Comparison of ENCODE assay signal across 14 cellular contexts in genomic region chr19:3617463-3617862, GRCh38. TPM values are rescaled to one million over a fixed set of nuclear protein-coding genes. Genes with fewer than 3 reads are reported as not detected.
DNase-seq lines count a peak whose midpoint lies in the region; ATAC-seq and TF ChIP-seq lines count a peak whose summit lies in the region.
"Had no signal": no experiment of that assay in that cellular context is flagged by ENCODE, and none has a peak within 500 bp of the region (broad histone marks: within the 10 kb centered on the region; RNA-seq: fewer than 3 reads in every experiment).

No MANE protein-coding gene starts in this region.

- H3K79me1 ChIP-seq in H9 (ENCODE audit: insufficient read depth, low read depth, low read length, poor library complexity, severe bottlenecking), result no peaks in the 10 kb centered on the region

- H3K27ac ChIP-seq in H9 (ENCODE audit: insufficient read length, low read depth, low read length) (no peak overlapping the region), neural progenitor cell (no peak overlapping the region), tibial artery (no peak overlapping the region)
- H3K27ac ChIP-seq: A549, WERI-Rb-1 had no signal

- no peak overlapping the region for H3T11ph ChIP-seq in H9 (ENCODE audit: low read length)

- no peak overlapping the region for H3K9ac ChIP-seq in H9 (ENCODE audit: extremely low read depth, insufficient read length, low read length)
- no peak overlapping the region for H3K9ac ChIP-seq in neural progenitor cell

- H2BK20ac ChIP-seq in H9 (ENCODE audit: low read depth, low read length, poor library complexity, severe bottlenecking), result no peak overlapping the region

- H3K18ac ChIP-seq in H9 (ENCODE audit: insufficient read length, low read depth, low read length), result no peak overlapping the region

- H3K9me3 Mint-ChIP-seq in activated CD4-positive, alpha-beta T cell treated with anti-CD3 and anti-CD28 coated beads, Interleukin-2, amount 10 ng/mL, durations not matched to agents 24 days and 14 days, result no peaks in the 10 kb centered on the region
- no peaks in the 10 kb centered on the region for H3K9me3 Mint-ChIP-seq in H9
- no peaks in the 10 kb centered on the region for H3K9me3 Mint-ChIP-seq in chondrocyte (ENCODE audit: low read depth)
- no peaks in the 10 kb centered on the region for H3K9me3 Mint-ChIP-seq in neural progenitor cell

- TF ChIP-seq CTCF in H9 (conservative IDR thresholded peaks at IDR 0.05) (no peak), chondrocyte (IDR thresholded peaks at IDR 0.05) (no peak), neural progenitor cell (IDR thresholded peaks at IDR 0.05) (no peak), tibial artery (IDR thresholded peaks at IDR 0.05) (no peak), mucosa of descending colon (IDR thresholded peaks at IDR 0.05) (no peak)

- H3K36me3 ChIP-seq in neural progenitor cell (no peaks in the 10 kb centered on the region), tibial artery (peaks cover 8 to 94% (median 41%) of the 10 kb centered on the region in 3 donors), mucosa of descending colon (ENCODE audit: low read depth) (no peaks in the 10 kb centered on the region)

- peaks cover 5% of the 10 kb centered on the region for H3K4me1 Mint-ChIP-seq in activated CD4-positive, alpha-beta T cell treated with anti-CD3 and anti-CD28 coated beads, Interleukin-2, amount 10 ng/mL, durations not matched to agents 24 days and 14 days
- H3K4me1 Mint-ChIP-seq in H9 (no peaks in the 10 kb centered on the region), chondrocyte (ENCODE audit: low read depth) (peaks cover 2% of the 10 kb centered on the region), neural progenitor cell (no peaks in the 10 kb centered on the region)

- intact Hi-C loops in activated CD4-positive, alpha-beta T cell treated with anti-CD3 and anti-CD28 coated beads, Interleukin-2, amount 10 ng/mL, durations not matched to agents 24 days and 14 days (cut with micrococcal nuclease), result no loop called here
- intact Hi-C loops in tibial artery (cut with DNase I; ENCODE audit: low total_unique reads) (loop anchor here (5.0 kb wide), 1 partner anchor 40 kb away; no protein-coding TSS in a partner anchor), mucosa of descending colon (cut with DNase I, micrococcal nuclease) (loop anchor here in 1 of 2 donors (10.0 kb wide), 1 partner anchor 73 kb away; no protein-coding TSS in a partner anchor)

- H3K4me3 ChIP-seq in neural progenitor cell (no peak overlapping the region), tibial artery (no peak overlapping the region), mucosa of descending colon (no peak overlapping the region)
- H3K4me3 ChIP-seq: A549 had no signal

- H2AK5ac ChIP-seq in H9 (ENCODE audit: insufficient read length, low read length), result no peak overlapping the region

- no peak overlapping the region for H3K4me3 Mint-ChIP-seq in activated CD4-positive, alpha-beta T cell treated with anti-CD3 and anti-CD28 coated beads, Interleukin-2, amount 10 ng/mL, durations not matched to agents 24 days and 14 days
- H3K4me3 Mint-ChIP-seq in H9, result no peak overlapping the region
- H3K4me3 Mint-ChIP-seq in chondrocyte (ENCODE audit: unreplicated experiment), result no peak overlapping the region
- H3K4me3 Mint-ChIP-seq in neural progenitor cell, result no peak overlapping the region

- H2BK5ac ChIP-seq in H9 (ENCODE audit: insufficient read length, low read length), result no peak overlapping the region

- no peak overlapping the region for H2BK12ac ChIP-seq in H9 (ENCODE audit: insufficient read length, low read depth, low read length)

- no peak overlapping the region for H4K8ac ChIP-seq in H9 (replicated peaks; ENCODE audit: insufficient read length, low read depth, low read length)

- H3K23ac ChIP-seq in H9 (ENCODE audit: insufficient read length, low read depth, low read length), result no peak overlapping the region

- H4K91ac ChIP-seq in H9 (ENCODE audit: insufficient read length, low read depth, low read length), result no peak overlapping the region

- no peak for ATAC-seq in mucosa of descending colon

- H3F3A ChIP-seq in neural progenitor cell (ENCODE audit: low read depth), result peaks cover 3% of the 10 kb centered on the region

- no peaks in the 10 kb centered on the region for H3K23me2 ChIP-seq in H9 (ENCODE audit: insufficient read length, low read depth, low read length, poor library complexity, severe bottlenecking)

- no peak overlapping the region for H4K5ac ChIP-seq in H9 (ENCODE audit: insufficient read length, low read depth, low read length)

- no peak overlapping the region for H3K4ac ChIP-seq in H9 (ENCODE audit: low read depth, low read length)

- H3K79me2 ChIP-seq in H9 (ENCODE audit: insufficient read depth, low read length), result no peaks in the 10 kb centered on the region
- H3K79me2 ChIP-seq in neural progenitor cell (ENCODE audit: low read depth), result no peaks in the 10 kb centered on the region

- H3K27ac Mint-ChIP-seq in activated CD4-positive, alpha-beta T cell treated with anti-CD3 and anti-CD28 coated beads, Interleukin-2, amount 10 ng/mL, durations not matched to agents 24 days and 14 days, result peak overlapping the region; percentile 63
- peak overlapping the region in 1 of 3 experiments; percentile 63; a peak in 1 of 7 replicates for H3K27ac Mint-ChIP-seq in H9
- H3K27ac Mint-ChIP-seq in chondrocyte (ENCODE audit: unreplicated experiment), result no peak overlapping the region
- H3K27ac Mint-ChIP-seq in neural progenitor cell, result no peak overlapping the region

- H3K4me2 ChIP-seq in H9 (ENCODE audit: insufficient read depth, insufficient read length, low read length), result no peak overlapping the region
- no peak overlapping the region for H3K4me2 ChIP-seq in neural progenitor cell
- H3K4me2 ChIP-seq: A549 had no signal

- no peak overlapping the region for H2BK15ac ChIP-seq in H9 (ENCODE audit: low read depth, low read length)

- H3K4me1 ChIP-seq in H9 (ENCODE audit: insufficient read depth, low read length) (no peaks in the 10 kb centered on the region), neural progenitor cell (no peaks in the 10 kb centered on the region), tibial artery (peaks cover 0 to 10% (median 7%) of the 10 kb centered on the region in 4 donors), mucosa of descending colon (ENCODE audit: low read depth) (no peaks in the 10 kb centered on the region)
- H3K4me1 ChIP-seq: A549 had no signal

- peaks cover 3% of the 10 kb centered on the region for H4K20me1 ChIP-seq in H9 (ENCODE audit: control insufficient read depth, insufficient read depth, insufficient read length)
- peaks cover 7% of the 10 kb centered on the region for H4K20me1 ChIP-seq in neural progenitor cell (ENCODE audit: low read depth)

- no peaks in the 10 kb centered on the region for H3K9me3 ChIP-seq in H9 (ENCODE audit: control insufficient read depth, low read depth, low read length)
- H3K9me3 ChIP-seq in neural progenitor cell (ENCODE audit: low read depth), result no peaks in the 10 kb centered on the region
- no peaks in the 10 kb centered on the region for H3K9me3 ChIP-seq in tibial artery
- no peaks in the 10 kb centered on the region for H3K9me3 ChIP-seq in mucosa of descending colon
- H3K9me3 ChIP-seq: A549 had no signal

- H3K27me3 ChIP-seq in H9 (ENCODE audit: insufficient read depth, low read length), result no peaks in the 10 kb centered on the region
- no peaks in the 10 kb centered on the region for H3K27me3 ChIP-seq in neural progenitor cell
- H3K27me3 ChIP-seq in tibial artery, result no peaks in the 10 kb centered on the region

- no peak overlapping the region for H3K56ac ChIP-seq in H9 (ENCODE audit: insufficient read length, low read depth, low read length)

- H3K14ac ChIP-seq in H9 (ENCODE audit: insufficient read depth, low read length), result no peak overlapping the region

- no CpG with 5 or more reads among the region's 19 CpGs for WGBS in H9 (ENCODE audit: extremely low coverage, insufficient read length, low lambda C conversion rate)

- no peak overlapping the region for H2AFZ ChIP-seq in H9 (ENCODE audit: low read length)
- H2AFZ ChIP-seq in neural progenitor cell (replicated peaks), result no peak overlapping the region

- H2BK120ac ChIP-seq in H9 (ENCODE audit: low read depth, low read length, poor library complexity, severe bottlenecking), result no peak overlapping the region

- H3K36me3 Mint-ChIP-seq in activated CD4-positive, alpha-beta T cell treated with anti-CD3 and anti-CD28 coated beads, Interleukin-2, amount 10 ng/mL, durations not matched to agents 24 days and 14 days (ENCODE audit: low read depth), result peaks cover 12% of the 10 kb centered on the region
- H3K36me3 Mint-ChIP-seq in H9 (ENCODE audit: insufficient read depth in 1 of 3, low read depth in 3 of 3), result peaks cover 2 to 16% (median 14%) of the 10 kb centered on the region in 3 experiments; a peak in 6 of 7 replicates
- peaks cover 4% of the 10 kb centered on the region for H3K36me3 Mint-ChIP-seq in chondrocyte (ENCODE audit: low read depth)
- no peaks in the 10 kb centered on the region for H3K36me3 Mint-ChIP-seq in neural progenitor cell

- peak; percentile 78 for DNase-seq in activated CD4-positive, alpha-beta T cell treated with anti-CD3 and anti-CD28 coated beads, Interleukin-2, amount 10 ng/mL, durations not matched to agents 24 days and 14 days
- DNase-seq in activated CD4-positive, alpha-beta T cell treated with anti-CD3 and anti-CD28 coated beads, Interleukin-2, amount 50 U/mL, for 1 hour, result no peak
- DNase-seq in H9 (peak; percentile 76), chondrocyte (ENCODE audit: low spot score) (peak; percentile 59), neural progenitor cell (ENCODE audit: low spot score) (peak; percentile 20), tibial artery (no peak), mucosa of descending colon (no peak), NOMO-1 treated with DMSO at 0.1 percent for 48 hours (lab: John Stamatoyannopoulos, UW; ENCODE audit: unreplicated experiment) (no peak)
- DNase-seq: amygdala; NCI-H1092 treated with DMSO at 0.1 percent for 48 hours; NCI-H345; stimulated activated CD4-positive, alpha-beta T cell treated with anti-CD3 and anti-CD28 coated beads, Interleukin-2, amount 100 ng/mL, for 48 hours; WERI-Rb-1 had no signal

- no peaks in the 10 kb centered on the region for H3K27me3 Mint-ChIP-seq in activated CD4-positive, alpha-beta T cell treated with anti-CD3 and anti-CD28 coated beads, Interleukin-2, amount 10 ng/mL, durations not matched to agents 24 days and 14 days
- H3K27me3 Mint-ChIP-seq in H9 (ENCODE audit: low read depth) (no peaks in the 10 kb centered on the region), chondrocyte (ENCODE audit: low read depth) (no peaks in the 10 kb centered on the region), neural progenitor cell (ENCODE audit: insufficient read depth, low read depth) (no peaks in the 10 kb centered on the region)

RNA-seq across cellular contexts. Expression of gene CACTIN, which starts 9.1 kb away (rescaled TPM):
- total RNA-seq in activated CD4-positive, alpha-beta T cell treated with anti-CD3 and anti-CD28 coated beads, Interleukin-2, amount 10 ng/mL, durations not matched to agents 24 days and 14 days, result 37.4 and 39.6 TPM in 2 replicates
- total RNA-seq in H9 (2021) (35.9 and 37.3 TPM in 2 replicates), chondrocyte (18.6 to 22.0 TPM (median 19.5 TPM) in 3 replicates), neural progenitor cell (ENCODE audit: low replicate concordance) (6.0 and 35.4 TPM in 2 replicates), mucosa of descending colon (10 to 100 TPM; 22.4 to 26.8 (median 22.6) TPM)

RNA-seq across cellular contexts. Expression of gene TBXA2R, which starts 10.8 kb away (rescaled TPM):
- total RNA-seq in activated CD4-positive, alpha-beta T cell treated with anti-CD3 and anti-CD28 coated beads, Interleukin-2, amount 10 ng/mL, durations not matched to agents 24 days and 14 days, result 0.42 and 0.50 TPM in 2 replicates
- 0.63 and 0.64 TPM in 2 replicates for total RNA-seq in H9 (2021)
- total RNA-seq in chondrocyte, result 5.4 to 5.8 TPM in 2 of 3 replicates, not detected in the other
- 0.09 TPM in 1 of 2 replicates, not detected in the other for total RNA-seq in neural progenitor cell (ENCODE audit: low replicate concordance)
- 1 to 10 TPM in 2 of 3 donors, under 1 TPM in 1; 0.72 to 2.3 (median 1.1) TPM for total RNA-seq in mucosa of descending colon

RNA-seq across cellular contexts. Expression of gene GIPC3, which starts 32.2 kb away (rescaled TPM):
- total RNA-seq in activated CD4-positive, alpha-beta T cell treated with anti-CD3 and anti-CD28 coated beads, Interleukin-2, amount 10 ng/mL, durations not matched to agents 24 days and 14 days, result 0.36 and 0.37 TPM in 2 replicates
- 1.6 and 1.9 TPM in 2 replicates for total RNA-seq in H9 (2021)
- 0.15 to 3.3 TPM (median 2.2 TPM) in 3 replicates for total RNA-seq in chondrocyte
- 0.09 TPM in 1 of 2 replicates, not detected in the other for total RNA-seq in neural progenitor cell (ENCODE audit: low replicate concordance)
- total RNA-seq in mucosa of descending colon, result 1 to 10 TPM in 1 of 3 donors, under 1 TPM in 2; 0.34 to 1.1 (median 0.58) TPM

RNA-seq across cellular contexts. Expression of gene HMG20B, which starts 44.7 kb away (rescaled TPM):
- 53.7 and 59.3 TPM in 2 replicates for total RNA-seq in activated CD4-positive, alpha-beta T cell treated with anti-CD3 and anti-CD28 coated beads, Interleukin-2, amount 10 ng/mL, durations not matched to agents 24 days and 14 days
- total RNA-seq in H9 (2021) (58.1 and 58.9 TPM in 2 replicates), chondrocyte (60.9 to 69.3 TPM (median 68.2 TPM) in 3 replicates), neural progenitor cell (ENCODE audit: low replicate concordance) (51.4 and 135 TPM in 2 replicates), mucosa of descending colon (10 to 100 TPM; 79.9 to 81.9 (median 81.4) TPM)

Comparison
In these comparisons a context has a peak if more than half of its experiments do, and no peak if none do; other contexts are left out.
1. DNase-seq: peak in activated CD4-positive, alpha-beta T cell treated with anti-CD3 and anti-CD28 coated beads, Interleukin-2, amount 10 ng/mL, durations not matched to agents 24 days and 14 days (single experiment), H9 (single experiment), chondrocyte (single experiment) and neural progenitor cell (single experiment); none in activated CD4-positive, alpha-beta T cell treated with anti-CD3 and anti-CD28 coated beads, Interleukin-2, amount 50 U/mL, for 1 hour (single experiment), tibial artery (0 of 2), mucosa of descending colon (0 of 3) and NOMO-1 treated with DMSO at 0.1 percent for 48 hours (single experiment).